In the genomic region with DNA sequence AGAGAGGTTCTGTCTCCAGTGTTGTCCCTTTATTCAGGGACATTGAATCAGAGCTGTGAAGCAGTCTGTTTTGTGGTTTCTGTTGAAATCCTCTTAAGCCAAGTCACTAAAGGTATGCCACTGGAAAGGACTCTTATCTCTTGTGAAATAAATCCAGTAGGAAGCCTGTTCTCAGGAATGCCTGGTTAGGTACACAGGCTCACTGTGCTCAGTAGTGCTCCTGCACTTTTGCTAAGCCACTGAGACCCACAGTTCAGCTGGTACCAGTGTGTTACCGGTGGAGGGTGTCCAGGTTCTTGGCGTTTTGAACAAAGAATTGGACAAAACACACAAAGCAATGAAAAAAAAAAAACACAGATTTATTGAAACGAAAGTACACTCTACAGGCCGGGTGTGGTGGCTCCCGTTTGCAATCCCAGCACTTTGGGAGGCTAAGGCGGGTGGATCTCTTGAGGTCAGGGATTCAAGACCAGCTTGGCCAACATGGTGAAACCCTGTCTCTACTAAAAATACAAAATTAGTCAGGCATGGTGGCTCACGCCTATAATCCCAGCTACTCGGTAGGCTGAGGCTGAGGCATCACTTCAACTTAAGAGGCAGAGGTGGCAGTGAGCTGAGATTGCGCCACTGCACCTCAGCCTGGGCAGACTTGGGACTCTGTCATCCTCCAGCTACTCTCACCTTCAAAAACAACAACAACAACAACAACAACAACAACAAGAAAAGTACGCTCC, we compare ENCODE assay signal across 9 cellular contexts.
DNase-seq lines count a peak whose midpoint lies in the region; ATAC-seq and TF ChIP-seq lines count a peak whose summit lies in the region.
"Had no signal": no experiment of that assay in that cellular context is flagged by ENCODE, and none has a peak within 500 bp of the region (broad histone marks: within the 10 kb centered on the region; RNA-seq: fewer than 3 reads in every experiment).

No MANE protein-coding gene starts in this region.

- no peaks in the 10 kb centered on the region for H3K9me3 ChIP-seq in naive thymus-derived CD4-positive, alpha-beta T cell (ENCODE audit: control insufficient read depth in 2 of 3, low read length in 3 of 3)

- peaks cover 13% of the 10 kb centered on the region for H3K36me3 Mint-ChIP-seq in endothelial cell (ENCODE audit: low read depth, unreplicated experiment)
- H3K36me3 Mint-ChIP-seq in naive thymus-derived CD4-positive, alpha-beta T cell = peaks cover 0 to 32% (median 3%) of the 10 kb centered on the region in 5 donors

- no peak overlapping the region for H3K27ac ChIP-seq in naive thymus-derived CD4-positive, alpha-beta T cell (ENCODE audit: low read depth, low read length)

- H3K9me3 Mint-ChIP-seq in endothelial cell (ENCODE audit: unreplicated experiment) = no peaks in the 10 kb centered on the region
- peaks cover 0 to 5% (median 0%) of the 10 kb centered on the region in 11 donors for H3K9me3 Mint-ChIP-seq in naive thymus-derived CD4-positive, alpha-beta T cell

- no peak overlapping the region for H3K4me3 Mint-ChIP-seq in endothelial cell (ENCODE audit: unreplicated experiment)
- peak overlapping the region; percentile 4 to 77 (median 54) for H3K4me3 Mint-ChIP-seq in naive thymus-derived CD4-positive, alpha-beta T cell

- POLR2A ChIA-PET in naive thymus-derived CD4-positive, alpha-beta T cell (lab: Charles Lee) = no interaction called here

- H3K4me1 Mint-ChIP-seq in endothelial cell (ENCODE audit: unreplicated experiment) = peaks cover 67% of the 10 kb centered on the region
- H3K4me1 Mint-ChIP-seq in naive thymus-derived CD4-positive, alpha-beta T cell = peaks cover 54 to 95% (median 92%) of the 10 kb centered on the region in 7 donors

- H3K4me3 ChIP-seq in naive thymus-derived CD4-positive, alpha-beta T cell (ENCODE audit: low read length) = no peak overlapping the region
- no peak overlapping the region for H3K4me3 ChIP-seq in foreskin fibroblast (ENCODE audit: low read depth in 1 of 2, low read length in 2 of 2)

- H3K27me3 Mint-ChIP-seq in endothelial cell (ENCODE audit: unreplicated experiment) = peaks cover 6% of the 10 kb centered on the region
- H3K27me3 Mint-ChIP-seq in naive thymus-derived CD4-positive, alpha-beta T cell = no peaks in the 10 kb centered on the region

- CTCF ChIA-PET in naive thymus-derived CD4-positive, alpha-beta T cell (lab: Charles Lee) = interaction anchor here (0.6 to 1.1 kb wide), 2 partner anchors 9 to 21 kb away, joined by 3 read pairs; no protein-coding TSS in a partner anchor

- no peak for ATAC-seq in naive thymus-derived CD4-positive, alpha-beta T cell
- ATAC-seq in HG03432 (IDR thresholded peaks at IDR 0.05; ENCODE audit: unreplicated experiment) (no peak), HG03175 (IDR thresholded peaks at IDR 0.05; ENCODE audit: unreplicated experiment) (no peak)

- H3K36me3 ChIP-seq in naive thymus-derived CD4-positive, alpha-beta T cell (ENCODE audit: control insufficient read depth in 2 of 3, insufficient read depth in 3 of 3, low read length in 3 of 3) = no peaks in the 10 kb centered on the region

- H3K27ac Mint-ChIP-seq in endothelial cell (ENCODE audit: unreplicated experiment) = peak overlapping the region; percentile 74
- peak overlapping the region in 3 of 9 donors; percentile 28 to 81 (median 71) for H3K27ac Mint-ChIP-seq in naive thymus-derived CD4-positive, alpha-beta T cell

- intact Hi-C loops in naive thymus-derived CD4-positive, alpha-beta T cell (cut with micrococcal nuclease) = loop anchor here in 1 of 2 donors (5.0 kb wide), 1 partner anchor 90 kb away; no protein-coding TSS in a partner anchor

- H3K27me3 ChIP-seq in naive thymus-derived CD4-positive, alpha-beta T cell (ENCODE audit: control insufficient read depth in 2 of 2, insufficient read depth in 2 of 2, low read length in 2 of 2) = no peaks in the 10 kb centered on the region

- peak; percentile 59 for DNase-seq in EH (ENCODE audit: low read depth)
- DNase-seq in NCI-H82 (lab: John Stamatoyannopoulos, UW) = peak; percentile 86
- no peak for DNase-seq in endothelial cell (ENCODE audit: low spot score)
- no peak for DNase-seq in naive thymus-derived CD4-positive, alpha-beta T cell
- DNase-seq in foreskin fibroblast = no peak
- DNase-seq in NCI-H187 (lab: John Stamatoyannopoulos, UW) = no peak
- DNase-seq: SHP77 had no signal

- TF ChIP-seq CTCF in endothelial cell (IDR thresholded peaks at IDR 0.05; ENCODE audit: unreplicated experiment) (no peak), foreskin fibroblast (IDR thresholded peaks at IDR 0.05; ENCODE audit: low read depth, low read length) (no peak)

- peaks cover 28 to 34% of the 10 kb centered on the region in 2 donors for H3K4me1 ChIP-seq in naive thymus-derived CD4-positive, alpha-beta T cell (ENCODE audit: control insufficient read depth in 2 of 2, insufficient read depth in 2 of 2, low read length in 2 of 2)

Comparison
In these comparisons a context has a peak if more than half of its experiments do, and no peak if none do; other contexts are left out.
1. DNase-seq: peak in EH (single experiment) and NCI-H82 (single experiment); none in endothelial cell (single experiment), naive thymus-derived CD4-positive, alpha-beta T cell (0 of 9), foreskin fibroblast (0 of 2) and NCI-H187 (0 of 2).